25 cellular contexts compared by ENCODE assay signal in the genomic region with DNA sequence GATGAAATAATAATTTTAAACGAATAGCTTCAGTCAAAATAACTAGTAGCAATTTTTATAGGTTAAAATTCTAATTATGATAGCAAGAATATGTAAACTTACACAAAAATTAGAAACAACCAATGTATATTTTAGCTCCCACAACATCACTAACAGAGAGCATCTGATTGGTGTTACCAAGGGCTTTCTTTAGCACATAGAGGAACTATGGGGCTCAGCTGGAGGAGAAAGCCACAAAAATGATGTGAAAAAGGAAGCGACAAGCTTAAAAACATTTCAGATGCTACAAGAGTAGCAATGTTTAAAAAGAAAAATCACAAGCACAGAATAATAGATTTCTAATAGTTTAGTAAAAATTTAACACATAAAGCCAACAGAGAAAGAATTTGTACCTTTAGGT. TPM values are rescaled to one million over a fixed set of nuclear protein-coding genes. Genes with fewer than 3 reads are reported as not detected.
DNase-seq lines count a peak whose midpoint lies in the region; ATAC-seq and TF ChIP-seq lines count a peak whose summit lies in the region.
"Had no signal": no experiment of that assay in that cellular context is flagged by ENCODE, and none has a peak within 500 bp of the region (broad histone marks: within the 10 kb centered on the region; RNA-seq: fewer than 3 reads in every experiment).

No MANE protein-coding gene starts in this region.

- no peaks in the 10 kb centered on the region for H3F3A ChIP-seq in neural progenitor cell (ENCODE audit: low read depth)

- H3K4me1 ChIP-seq in mammary epithelial cell (ENCODE audit: insufficient read depth, low read length) (no peaks in the 10 kb centered on the region), neural progenitor cell (no peaks in the 10 kb centered on the region), vagina (no peaks in the 10 kb centered on the region)
- H3K4me1 ChIP-seq: lower lobe of right lung had no signal

- H3K79me2 ChIP-seq in mammary epithelial cell (ENCODE audit: insufficient read depth, low read length) (no peaks in the 10 kb centered on the region), neural progenitor cell (ENCODE audit: low read depth) (no peaks in the 10 kb centered on the region)

- H3K36me3 Mint-ChIP-seq in effector memory CD8-positive, alpha-beta T cell (ENCODE audit: insufficient read depth), result peaks cover 6% of the 10 kb centered on the region
- H3K36me3 Mint-ChIP-seq in neural progenitor cell, result no peaks in the 10 kb centered on the region

- ATAC-seq in GM18909 (IDR thresholded peaks at IDR 0.05; ENCODE audit: poor library complexity, unreplicated experiment) (peak; percentile 48), HG02885 (IDR thresholded peaks at IDR 0.05; ENCODE audit: poor library complexity, unreplicated experiment) (peak; percentile 71)
- ATAC-seq in effector memory CD8-positive, alpha-beta T cell (replicated peaks), result no peak
- ATAC-seq: activated CD8-positive, alpha-beta memory T cell treated with anti-CD3 and anti-CD28 coated beads, Interleukin-2, amount 10 ng/mL, durations not matched to agents 7 days and 5 days; activated T-helper 17 cell treated with anti-CD3 and anti-CD28 coated beads, Interleukin-2, amount 50 U/mL, for 72 hours; lower lobe of right lung; Right ventricle myocardium inferior; T-cell had no signal

- H3K4me2 ChIP-seq in mammary epithelial cell (ENCODE audit: insufficient read depth, low read depth, low read length) (no peak overlapping the region), neural progenitor cell (no peak overlapping the region)

- H3K9ac ChIP-seq in mammary epithelial cell (ENCODE audit: insufficient read depth, low read length), result no peak overlapping the region
- H3K9ac ChIP-seq in neural progenitor cell, result no peak overlapping the region

- H3K4me3 ChIP-seq in mammary epithelial cell (replicated peaks in 1 of 3; ENCODE audit: insufficient read depth in 1 of 3, low read depth in 2 of 3, low read length in 3 of 3), result no peak overlapping the region
- no peak overlapping the region for H3K4me3 ChIP-seq in neural progenitor cell
- H3K4me3 ChIP-seq in vagina, result no peak overlapping the region
- H3K4me3 ChIP-seq: lower lobe of right lung, thyroid gland had no signal

- H3K36me3 ChIP-seq in mammary epithelial cell (ENCODE audit: insufficient read depth, low read length), result no peaks in the 10 kb centered on the region
- no peaks in the 10 kb centered on the region for H3K36me3 ChIP-seq in neural progenitor cell
- H3K36me3 ChIP-seq in vagina, result no peaks in the 10 kb centered on the region
- H3K36me3 ChIP-seq: thyroid gland had no signal

- CTCF ChIA-PET in mammary epithelial cell (lab: Charles Lee; ENCODE audit: low non-redundant PET), result no interaction called here

- no peaks in the 10 kb centered on the region for H3K27me3 ChIP-seq in mammary epithelial cell (ENCODE audit: insufficient read depth, low read length)
- H3K27me3 ChIP-seq in neural progenitor cell, result no peaks in the 10 kb centered on the region
- no peaks in the 10 kb centered on the region for H3K27me3 ChIP-seq in vagina
- H3K27me3 ChIP-seq: neutrophil, thyroid gland had no signal

- in situ Hi-C loops in mammary epithelial cell (cut with MboI; ENCODE audit: low sequenced_read_pairs in 2 of 2), result no loop called here

- H3K27me3 Mint-ChIP-seq in effector memory CD8-positive, alpha-beta T cell, result no peaks in the 10 kb centered on the region
- H3K27me3 Mint-ChIP-seq in neural progenitor cell (ENCODE audit: insufficient read depth, low read depth), result no peaks in the 10 kb centered on the region
- H3K27me3 Mint-ChIP-seq: activated CD8-positive, alpha-beta memory T cell treated with anti-CD3 and anti-CD28 coated beads, Interleukin-2, amount 10 ng/mL, durations not matched to agents 7 days and 5 days; activated naive CD8-positive, alpha-beta T cell treated with anti-CD3 and anti-CD28 coated beads for 36 hours; activated T-helper 17 cell treated with anti-CD3 and anti-CD28 coated beads, Interleukin-2, amount 50 U/mL, for 72 hours; T-cell had no signal

- 53% methylated on average over 2 of the region's 2 CpGs for WGBS in mammary epithelial cell (ENCODE audit: low coverage, missing lambda C conversion rate)

- dilution Hi-C loops in mammary epithelial cell (cut with HindIII; ENCODE audit: low sequenced_read_pairs), result no loop called here

- intact Hi-C loops in mammary epithelial cell (cut with micrococcal nuclease) (no loop called here), vagina (cut with DNase I) (no loop called here)

- H3K27ac ChIP-seq in mammary epithelial cell (ENCODE audit: insufficient read depth, low read depth, low read length) (no peak overlapping the region), neural progenitor cell (no peak overlapping the region), vagina (no peak overlapping the region)
- H3K27ac ChIP-seq: lower lobe of right lung, neutrophil, thyroid gland had no signal

- H3K9me3 Mint-ChIP-seq in effector memory CD8-positive, alpha-beta T cell, result no peaks in the 10 kb centered on the region
- H3K9me3 Mint-ChIP-seq in neural progenitor cell, result no peaks in the 10 kb centered on the region
- H3K9me3 Mint-ChIP-seq: activated naive CD8-positive, alpha-beta T cell treated with anti-CD3 and anti-CD28 coated beads for 36 hours; activated T-helper 17 cell treated with anti-CD3 and anti-CD28 coated beads, Interleukin-2, amount 50 U/mL, for 72 hours; T-cell had no signal

- H3K9me3 ChIP-seq in mammary epithelial cell (replicated peaks; ENCODE audit: insufficient read depth, low read length) (no peaks in the 10 kb centered on the region), neural progenitor cell (ENCODE audit: low read depth) (no peaks in the 10 kb centered on the region), vagina (no peaks in the 10 kb centered on the region)
- H3K9me3 ChIP-seq: lower lobe of right lung, neutrophil, thyroid gland had no signal

- DNase-seq in NAMALWA (ENCODE audit: low spot score), result peak; percentile 18
- no peak for DNase-seq in effector memory CD8-positive, alpha-beta T cell
- no peak for DNase-seq in mammary epithelial cell
- DNase-seq in neural progenitor cell (ENCODE audit: low spot score), result no peak
- DNase-seq in vagina (ENCODE audit: extremely low spot score in 2 of 2), result no peak
- DNase-seq: activated CD4-positive, alpha-beta T cell treated with anti-CD3 and anti-CD28 coated beads for 48 hours; activated CD8-positive, alpha-beta memory T cell treated with anti-CD3 and anti-CD28 coated beads, Interleukin-2, amount 10 ng/mL, durations not matched to agents 7 days and 5 days; activated naive CD8-positive, alpha-beta T cell treated with anti-CD3 and anti-CD28 coated beads for 36 hours; cerebellar nuclear complex; DMS79 treated with DMSO at 0.1 percent for 48 hours; effector CD4-positive, alpha-beta T cell; islet precursor cell; lower lobe of right lung; NCI-H1436 treated with DMSO at 0.1 percent for 48 hours; NCI-H526 treated with DMSO at 0.1 percent for 48 hours; OCI-M1; stimulated activated CD4-positive, alpha-beta T cell treated with anti-CD3 and anti-CD28 coated beads, Interleukin-2, amount 100 ng/mL, for 24 hours; stimulated activated naive CD4-positive, alpha-beta T cell treated with Interleukin-2 at 50 U/mL for 16 hours; T-cell; thyroid gland had no signal

- H3K4me3 Mint-ChIP-seq in effector memory CD8-positive, alpha-beta T cell, result no peak overlapping the region
- H3K4me3 Mint-ChIP-seq in neural progenitor cell, result no peak overlapping the region
- H3K4me3 Mint-ChIP-seq: activated CD8-positive, alpha-beta memory T cell treated with anti-CD3 and anti-CD28 coated beads, Interleukin-2, amount 10 ng/mL, durations not matched to agents 7 days and 5 days; activated naive CD8-positive, alpha-beta T cell treated with anti-CD3 and anti-CD28 coated beads for 36 hours; activated T-helper 17 cell treated with anti-CD3 and anti-CD28 coated beads, Interleukin-2, amount 50 U/mL, for 72 hours; T-cell had no signal

- no peak for TF ChIP-seq POLR2A in vagina (IDR thresholded peaks at IDR 0.05)

- no peaks in the 10 kb centered on the region for H4K20me1 ChIP-seq in mammary epithelial cell (ENCODE audit: insufficient read depth, low read length)
- H4K20me1 ChIP-seq in neural progenitor cell (ENCODE audit: low read depth), result no peaks in the 10 kb centered on the region

- no peak overlapping the region for H3K27ac Mint-ChIP-seq in effector memory CD8-positive, alpha-beta T cell
- H3K27ac Mint-ChIP-seq in neural progenitor cell, result no peak overlapping the region
- H3K27ac Mint-ChIP-seq: activated CD8-positive, alpha-beta memory T cell treated with anti-CD3 and anti-CD28 coated beads, Interleukin-2, amount 10 ng/mL, durations not matched to agents 7 days and 5 days; activated naive CD8-positive, alpha-beta T cell treated with anti-CD3 and anti-CD28 coated beads for 36 hours; activated T-helper 17 cell treated with anti-CD3 and anti-CD28 coated beads, Interleukin-2, amount 50 U/mL, for 72 hours; T-cell had no signal

- TF ChIP-seq CTCF in mammary epithelial cell (conservative IDR thresholded peaks at IDR 0.05 in 1 of 2, IDR thresholded peaks at IDR 0.05 in 1 of 2; ENCODE audit: extremely low read depth in 1 of 2, insufficient read depth in 1 of 2, low read depth in 1 of 2, low read length in 2 of 2) (no peak), neural progenitor cell (IDR thresholded peaks at IDR 0.05) (no peak), vagina (IDR thresholded peaks at IDR 0.05) (no peak)

- peaks cover 6 to 16% of the 10 kb centered on the region in 2 donors for H3K4me1 Mint-ChIP-seq in effector memory CD8-positive, alpha-beta T cell (ENCODE audit: low read depth in 2 of 2)
- H3K4me1 Mint-ChIP-seq in neural progenitor cell, result no peaks in the 10 kb centered on the region
- H3K4me1 Mint-ChIP-seq: activated CD8-positive, alpha-beta memory T cell treated with anti-CD3 and anti-CD28 coated beads, Interleukin-2, amount 10 ng/mL, durations not matched to agents 7 days and 5 days; activated T-helper 17 cell treated with anti-CD3 and anti-CD28 coated beads, Interleukin-2, amount 50 U/mL, for 72 hours had no signal

- BruUV-seq in mammary epithelial cell (replicated peaks; lab: Mats Ljungman, UMichigan), result no TSS peak

- no peak overlapping the region for H2AFZ ChIP-seq in mammary epithelial cell (ENCODE audit: low read depth, low read length)
- no peak overlapping the region for H2AFZ ChIP-seq in neural progenitor cell (replicated peaks)

RNA-seq across cellular contexts. Expression of a gene that starts 56.3 kb away (rescaled TPM):
- under 1 TPM in 1 of 2 donors, not detected in 1; 0.67 TPM for total RNA-seq in mammary epithelial cell
- 0.03 TPM for polyA plus RNA-seq in mammary epithelial cell
- polyA minus RNA-seq in mammary epithelial cell, result not detected
- total RNA-seq in neural progenitor cell (ENCODE audit: low replicate concordance), result 27.6 and 46.1 TPM in 2 replicates
- 10.8 TPM for total RNA-seq in vagina
